32 cellular contexts compared by ENCODE assay signal in the genomic region with DNA sequence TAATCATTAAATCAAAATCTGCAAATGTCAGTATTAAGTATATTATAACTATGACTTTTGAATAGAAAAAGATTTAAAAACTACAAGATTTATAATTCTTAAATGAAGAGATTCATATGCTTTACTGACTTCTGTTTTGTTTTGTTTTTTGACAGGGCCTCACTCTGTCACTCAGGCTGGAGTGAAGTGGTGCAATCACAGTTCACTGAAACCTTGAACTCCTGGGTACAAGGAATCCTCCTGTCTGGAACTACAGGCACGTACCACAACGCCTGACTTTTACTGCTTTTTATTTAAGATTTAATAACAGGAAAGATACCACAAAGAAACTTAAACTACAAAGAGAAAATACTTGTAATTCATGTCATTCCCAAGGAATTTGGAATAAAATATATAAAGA.
"Had no signal": no experiment of that assay in that cellular context is flagged by ENCODE, and none has a peak within 500 bp of the region (broad histone marks: within the 10 kb centered on the region; RNA-seq: fewer than 3 reads in every experiment).

No MANE protein-coding gene starts in this region.

- H3K4me3 Mint-ChIP-seq: activated B cell treated with CpG ODN at 0.5 μM for 24 hours; activated CD8-positive, alpha-beta T cell treated with anti-CD3 and anti-CD28 coated beads for 36 hours; activated naive CD8-positive, alpha-beta T cell; activated T-helper 17 cell treated with anti-CD3 and anti-CD28 coated beads, Interleukin-2, amount 50 U/mL, for 72 hours; brain; T-helper 17 cell; T-helper 2 cell treated with Interferon-gamma antibody and Interleukin-4, amounts not matched to agents 5 μg/mL and 100 μg/mL, for 36 hours had no signal

- H3K27ac ChIP-seq: ascending aorta, breast epithelium, cardiac muscle cell, colonic mucosa, epithelial cell of prostate, esophagus squamous epithelium, gastroesophageal sphincter, heart right ventricle, WERI-Rb-1 had no signal

- H3K4me3 ChIP-seq: ascending aorta, breast epithelium, cardiac muscle cell, colonic mucosa, esophagus squamous epithelium, gastroesophageal sphincter, heart right ventricle had no signal

- H3K36me3 ChIP-seq: ascending aorta, breast epithelium, cardiac muscle cell, colonic mucosa, esophagus squamous epithelium, gastroesophageal sphincter, heart right ventricle, WERI-Rb-1 had no signal

- H3K27ac Mint-ChIP-seq: activated B cell treated with CpG ODN at 0.5 μM for 24 hours; activated CD8-positive, alpha-beta T cell treated with anti-CD3 and anti-CD28 coated beads for 36 hours; activated naive CD8-positive, alpha-beta T cell; activated T-helper 17 cell treated with anti-CD3 and anti-CD28 coated beads, Interleukin-2, amount 50 U/mL, for 72 hours; brain; T-helper 17 cell; T-helper 2 cell treated with Interferon-gamma antibody and Interleukin-4, amounts not matched to agents 5 μg/mL and 100 μg/mL, for 36 hours had no signal

- H3K9me3 Mint-ChIP-seq: activated T-helper 17 cell treated with anti-CD3 and anti-CD28 coated beads, Interleukin-2, amount 50 U/mL, for 72 hours; T-helper 2 cell treated with Interferon-gamma antibody and Interleukin-4, amounts not matched to agents 5 μg/mL and 100 μg/mL, for 36 hours had no signal

- H3K4me1 Mint-ChIP-seq: activated T-helper 17 cell treated with anti-CD3 and anti-CD28 coated beads, Interleukin-2, amount 50 U/mL, for 72 hours; T-helper 17 cell had no signal

- DNase-seq: activated B cell treated with CpG ODN at 0.5 μM for 24 hours; activated CD4-positive, alpha-beta T cell treated with anti-CD3 and anti-CD28 coated beads for 48 hours; activated CD4-positive, alpha-beta T cell treated with anti-CD3 and anti-CD28 coated beads, Interleukin-2, amount 50 U/mL, for 1 hour; activated CD4-positive, alpha-beta T cell treated with anti-CD3 and anti-CD28 coated beads, Interleukin-2, amount 50 U/mL, for 48 hours; activated CD8-positive, alpha-beta memory T cell treated with anti-CD3 and anti-CD28 coated beads for 24 hours; activated CD8-positive, alpha-beta T cell treated with anti-CD3 and anti-CD28 coated beads for 36 hours; activated effector memory CD4-positive, alpha-beta T cell treated with Interleukin-2 at 50 U/mL for 16 hours; activated gamma-delta T cell treated with Interleukin-2 at 50 U/mL for 16 hours; activated naive CD4-positive, alpha-beta T cell treated with anti-CD3 and anti-CD28 coated beads, Interleukin-2, amount 50 U/mL, for 16 hours; activated naive CD4-positive, alpha-beta T cell treated with Interleukin-2 at 50 U/mL for 16 hours; activated T-cell treated with anti-CD3 and anti-CD28 coated beads, Interleukin-2, amount 50 U/mL, for 1 hour; central memory CD4-positive, alpha-beta T cell; cerebellar nuclear complex; colonic mucosa; effector CD8-positive, alpha-beta T cell; esophagus squamous epithelium; foreskin melanocyte; heart right ventricle; T-helper 1 cell; T-helper 17 cell; T1000; WERI-Rb-1 had no signal

- H3K4me1 ChIP-seq: breast epithelium, colonic mucosa had no signal

- H3K9me3 ChIP-seq: ascending aorta, breast epithelium, colonic mucosa, esophagus squamous epithelium had no signal

- H3K27me3 Mint-ChIP-seq: activated B cell treated with CpG ODN at 0.5 μM for 24 hours; activated CD8-positive, alpha-beta T cell treated with anti-CD3 and anti-CD28 coated beads for 36 hours; activated naive CD8-positive, alpha-beta T cell; activated T-helper 17 cell treated with anti-CD3 and anti-CD28 coated beads, Interleukin-2, amount 50 U/mL, for 72 hours; T-helper 17 cell had no signal

- H3K27me3 ChIP-seq: ascending aorta, breast epithelium, cardiac muscle cell, colonic mucosa, esophagus squamous epithelium, gastroesophageal sphincter, heart right ventricle had no signal

- ATAC-seq: activated CD4-positive, CD25-positive, alpha-beta regulatory T cell treated with anti-CD3 and anti-CD28 coated beads, Interleukin-2, amount 50 U/mL, for 24 hours; activated CD8-positive, alpha-beta T cell treated with anti-CD3 and anti-CD28 coated beads for 36 hours; activated T-helper 17 cell treated with anti-CD3 and anti-CD28 coated beads, Interleukin-2, amount 50 U/mL, for 72 hours; gastroesophageal sphincter; heart right ventricle; T-helper 17 cell had no signal

- H3K36me3 Mint-ChIP-seq: activated naive CD8-positive, alpha-beta T cell; brain had no signal
